1 cellular context compared by ENCODE assay signal in genomic region chr3:54962200-54962599, GRCh38.
TF ChIP-seq lines count a peak whose summit lies in the region.

No MANE protein-coding gene starts in this region.

TF ChIP-seq in HepG2, 621 proteins besides CTCF, POLR2A, EP300 and RAD21:
- TF ChIP-seq SP2 (CRISPR knock-in tag; IDR thresholded peaks at IDR 0.05) = no peak
- TF ChIP-seq E2F2 (CRISPR knock-in tag; IDR thresholded peaks at IDR 0.05; ENCODE audit: borderline replicate concordance) = no peak
- TF ChIP-seq ZNF652 (CRISPR knock-in tag; IDR thresholded peaks at IDR 0.05; ENCODE audit: borderline replicate concordance, low read depth) = no peak
- TF ChIP-seq ESRRA (CRISPR knock-in tag; IDR thresholded peaks at IDR 0.05; ENCODE audit: low read depth) = no peak
- no peak for TF ChIP-seq SCMH1 (CRISPR knock-in tag; IDR thresholded peaks at IDR 0.05; ENCODE audit: borderline replicate concordance)
- no peak for TF ChIP-seq SAP130 (CRISPR knock-in tag; IDR thresholded peaks at IDR 0.05; ENCODE audit: low read depth)
- TF ChIP-seq DMTF1 (CRISPR knock-in tag; IDR thresholded peaks at IDR 0.05) = no peak
- TF ChIP-seq KDM1A (CRISPR knock-in tag; IDR thresholded peaks at IDR 0.05) = no peak
- no peak for TF ChIP-seq ZNF572 (CRISPR knock-in tag; IDR thresholded peaks at IDR 0.05)
- TF ChIP-seq ZNF136 (CRISPR knock-in tag; IDR thresholded peaks at IDR 0.05; ENCODE audit: low read depth) = no peak
- no peak for TF ChIP-seq ISL2 (CRISPR knock-in tag; IDR thresholded peaks at IDR 0.05)
- TF ChIP-seq ZNF607 (CRISPR knock-in tag; IDR thresholded peaks at IDR 0.05; ENCODE audit: borderline replicate concordance) = no peak
- no peak for TF ChIP-seq ETS1 (CRISPR knock-in tag; IDR thresholded peaks at IDR 0.05)
- TF ChIP-seq POLR2AphosphoS5 (IDR thresholded peaks at IDR 0.05; ENCODE audit: low read depth, low read length) = no peak
- no peak for TF ChIP-seq EED (CRISPR knock-in tag; IDR thresholded peaks at IDR 0.05)
- TF ChIP-seq ZSCAN25 (CRISPR knock-in tag; IDR thresholded peaks at IDR 0.05) = no peak
- TF ChIP-seq KDM4B (CRISPR knock-in tag; IDR thresholded peaks at IDR 0.05) = no peak
- TF ChIP-seq ZBTB37 (CRISPR knock-in tag; IDR thresholded peaks at IDR 0.05) = no peak
- no peak for TF ChIP-seq PHF20 (CRISPR knock-in tag; IDR thresholded peaks at IDR 0.05)
